Comparison of ENCODE assay signal across 6 cellular contexts in the genomic region with DNA sequence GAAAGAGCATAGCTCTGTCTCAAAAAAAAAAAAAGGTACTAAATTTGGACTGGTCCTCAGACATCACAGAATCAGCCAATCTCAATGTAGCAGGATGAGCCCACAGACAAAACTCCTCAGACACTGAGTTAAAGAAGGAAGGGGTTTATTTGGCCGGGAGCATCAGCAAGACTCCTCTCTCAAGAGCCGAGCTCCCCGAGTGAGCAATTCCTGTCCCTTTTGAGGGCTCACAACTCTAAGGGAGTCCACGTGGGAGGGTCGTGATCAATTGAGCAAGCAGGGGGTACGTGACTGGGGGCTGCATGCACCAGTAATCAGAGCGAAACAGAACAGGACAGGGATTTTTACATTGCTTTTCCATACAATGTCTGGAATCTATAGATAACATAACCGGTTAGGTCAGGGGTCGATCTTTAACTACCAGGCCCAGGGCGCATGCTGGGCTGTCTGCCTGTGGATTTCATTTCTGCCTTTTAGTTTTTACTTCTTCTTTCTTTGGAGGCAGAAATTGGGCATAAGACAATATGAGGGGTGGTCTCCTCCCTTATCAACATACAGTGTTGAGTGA. TPM values are rescaled to one million over a fixed set of nuclear protein-coding genes. Genes with fewer than 3 reads are reported as not detected.
A peak's percentile ranks its signal among the peaks of the same experiment; 100 is the strongest.
DNase-seq lines count a peak whose midpoint lies in the region; ATAC-seq and TF ChIP-seq lines count a peak whose summit lies in the region.
"Not testable (repeated sequence)": the region's sequence is repeated elsewhere in the genome, so short reads cannot be mapped to it uniquely, and the experiment has no call there.

No MANE protein-coding gene starts in this region.

- H2AFZ ChIP-seq in OCI-LY1 (ENCODE audit: low read length) = not testable (repeated sequence)

- peak overlapping the region; percentile 33 for H3K27ac Mint-ChIP-seq in activated T-helper 17 cell treated with anti-CD3 and anti-CD28 coated beads, Interleukin-2, amount 50 U/mL, for 72 hours
- H3K27ac Mint-ChIP-seq in naive B cell = peak overlapping the region; percentile 1 to 91 (median 78)
- H3K27ac Mint-ChIP-seq in stimulated activated effector memory CD8-positive, alpha-beta T cell treated with anti-CD3 and anti-CD28 coated beads, Interleukin-12 subunit alpha, Interleukin-12 subunit beta, amount 100 ng/mL, for 72 hours = peak overlapping the region; percentile 2

- peak; percentile 49 for DNase-seq in OCI-M2 (lab: John Stamatoyannopoulos, UW; ENCODE audit: unreplicated experiment)
- DNase-seq in naive B cell; stimulated activated effector memory CD8-positive, alpha-beta T cell treated with anti-CD3 and anti-CD28 coated beads, Interleukin-12 subunit alpha, Interleukin-12 subunit beta, amount 100 ng/mL, for 72 hours (ENCODE audit: low spot score in 2 of 2): not testable (repeated sequence)

- not testable (repeated sequence) for H4K20me1 ChIP-seq in BLaER1 treated with 17β-estradiol and CSF1 and Interleukin-3, amounts not matched to agents 10 nM and 100 nM; OCI-LY1 (ENCODE audit: insufficient read depth, low read length)

- not testable (repeated sequence) for ATAC-seq in activated T-helper 17 cell treated with anti-CD3 and anti-CD28 coated beads, Interleukin-2, amount 50 U/mL, for 72 hours (replicated peaks); naive B cell (ENCODE audit: low read depth in 2 of 2); stimulated activated effector memory CD8-positive, alpha-beta T cell treated with anti-CD3 and anti-CD28 coated beads, Interleukin-12 subunit alpha, Interleukin-12 subunit beta, amount 100 ng/mL, for 72 hours

- not testable (repeated sequence) for H3F3A ChIP-seq in OCI-LY1 (ENCODE audit: insufficient read depth, low read length)

- H3K27me3 Mint-ChIP-seq in activated T-helper 17 cell treated with anti-CD3 and anti-CD28 coated beads, Interleukin-2, amount 50 U/mL, for 72 hours; naive B cell: not testable (repeated sequence)

- not testable (repeated sequence) for TF ChIP-seq CTCF in OCI-LY1 (IDR thresholded peaks at IDR 0.05; ENCODE audit: low read length)

- not testable (repeated sequence) for H3K9ac ChIP-seq in BLaER1 treated with 17β-estradiol and CSF1 and Interleukin-3, amounts not matched to agents 10 nM and 100 nM; OCI-LY1 (ENCODE audit: low read length)

- H3K4me3 Mint-ChIP-seq in activated T-helper 17 cell treated with anti-CD3 and anti-CD28 coated beads, Interleukin-2, amount 50 U/mL, for 72 hours; stimulated activated effector memory CD8-positive, alpha-beta T cell treated with anti-CD3 and anti-CD28 coated beads, Interleukin-12 subunit alpha, Interleukin-12 subunit beta, amount 100 ng/mL, for 72 hours: not testable (repeated sequence)
- peak overlapping the region in 3 of 8 donors; percentile 25 to 77 (median 45) for H3K4me3 Mint-ChIP-seq in naive B cell

- H3K4me1 ChIP-seq in BLaER1 treated with 17β-estradiol and CSF1 and Interleukin-3, amounts not matched to agents 10 nM and 100 nM = peaks cover 42 to 74% (median 61%) of the 10 kb centered on the region in 10 experiments
- H3K4me1 ChIP-seq in OCI-LY1 (ENCODE audit: insufficient read depth, low read length, severe bottlenecking) = peaks cover 53% of the 10 kb centered on the region

- not testable (repeated sequence) for H3K27ac ChIP-seq in BLaER1 treated with 17β-estradiol and CSF1 and Interleukin-3, amounts not matched to agents 10 nM and 100 nM
- peak overlapping the region; percentile 37 for H3K27ac ChIP-seq in OCI-LY1 (ENCODE audit: low read depth, low read length, poor library complexity, severe bottlenecking)

- H3K4me2 ChIP-seq in BLaER1 treated with 17β-estradiol and CSF1 and Interleukin-3, amounts not matched to agents 10 nM and 100 nM = peak overlapping the region in 6 of 11 experiments; percentile 69 to 94 (median 84); a peak in 7 of 22 replicates
- H3K4me2 ChIP-seq in OCI-LY1 (ENCODE audit: low read length) = not testable (repeated sequence)

- not testable (repeated sequence) for H3K9me2 ChIP-seq in OCI-LY1 (ENCODE audit: low read depth, low read length)

- not testable (repeated sequence) for H3K9me3 Mint-ChIP-seq in activated T-helper 17 cell treated with anti-CD3 and anti-CD28 coated beads, Interleukin-2, amount 50 U/mL, for 72 hours; naive B cell; stimulated activated effector memory CD8-positive, alpha-beta T cell treated with anti-CD3 and anti-CD28 coated beads, Interleukin-12 subunit alpha, Interleukin-12 subunit beta, amount 100 ng/mL, for 72 hours

- not testable (repeated sequence) for H3K36me3 Mint-ChIP-seq in activated T-helper 17 cell treated with anti-CD3 and anti-CD28 coated beads, Interleukin-2, amount 50 U/mL, for 72 hours (ENCODE audit: low read depth); naive B cell; stimulated activated effector memory CD8-positive, alpha-beta T cell treated with anti-CD3 and anti-CD28 coated beads, Interleukin-12 subunit alpha, Interleukin-12 subunit beta, amount 100 ng/mL, for 72 hours

- not testable (repeated sequence) for H3K79me2 ChIP-seq in OCI-LY1 (ENCODE audit: insufficient read depth, low read length)

- H3K4me1 Mint-ChIP-seq in activated T-helper 17 cell treated with anti-CD3 and anti-CD28 coated beads, Interleukin-2, amount 50 U/mL, for 72 hours = peaks cover 17% of the 10 kb centered on the region
- peaks cover 62 to 94% (median 88%) of the 10 kb centered on the region in 3 donors for H3K4me1 Mint-ChIP-seq in naive B cell
- H3K4me1 Mint-ChIP-seq in stimulated activated effector memory CD8-positive, alpha-beta T cell treated with anti-CD3 and anti-CD28 coated beads, Interleukin-12 subunit alpha, Interleukin-12 subunit beta, amount 100 ng/mL, for 72 hours = peaks cover 20% of the 10 kb centered on the region

- not testable (repeated sequence) for H3K4me3 ChIP-seq in BLaER1 treated with 17β-estradiol and CSF1 and Interleukin-3, amounts not matched to agents 10 nM and 100 nM; OCI-LY1 (ENCODE audit: low read depth, low read length, poor library complexity, severe bottlenecking)

- H3K9me3 ChIP-seq in BLaER1 treated with 17β-estradiol and CSF1 and Interleukin-3, amounts not matched to agents 10 nM and 100 nM (replicated peaks in 1 of 11) = peaks cover 0 to 14% (median 5%) of the 10 kb centered on the region in 11 experiments; a peak in 9 of 22 replicates
- not testable (repeated sequence) for H3K9me3 ChIP-seq in OCI-LY1 (ENCODE audit: low read length)

- not testable (repeated sequence) for H3K36me3 ChIP-seq in BLaER1 treated with 17β-estradiol and CSF1 and Interleukin-3, amounts not matched to agents 10 nM and 100 nM; OCI-LY1 (ENCODE audit: insufficient read depth, low read length)

- not testable (repeated sequence) for H3K27me3 ChIP-seq in BLaER1 treated with 17β-estradiol and CSF1 and Interleukin-3, amounts not matched to agents 10 nM and 100 nM; OCI-LY1 (ENCODE audit: insufficient read depth, low read length)

RNA-seq across cellular contexts. Expression of a gene that starts 12.6 kb away (rescaled TPM):
- total RNA-seq in activated T-helper 17 cell treated with anti-CD3 and anti-CD28 coated beads, Interleukin-2, amount 50 U/mL, for 72 hours = 10 to 100 TPM; 32.2 to 41.1 TPM
- polyA plus RNA-seq in naive B cell (ENCODE audit: low read depth in 6 of 6) = 10 to 100 TPM; 37.6 to 74.5 (median 53.4) TPM

RNA-seq across cellular contexts. Expression of a gene that starts 16.5 kb away (rescaled TPM):
- 10 to 100 TPM; 27.4 to 40.1 TPM for total RNA-seq in activated T-helper 17 cell treated with anti-CD3 and anti-CD28 coated beads, Interleukin-2, amount 50 U/mL, for 72 hours
- polyA plus RNA-seq in naive B cell (ENCODE audit: low read depth in 6 of 6) = 100 to 1,000 TPM in 3 of 6 donors, 10 to 100 TPM in 3; 76.4 to 143 (median 98.1) TPM

Comparison
In these comparisons a context has a peak if more than half of its experiments do, and no peak if none do; other contexts are left out.
1. H3K27ac Mint-ChIP-seq: peak in every context shown above with its lines; median percentile 78 in naive B cell; 33 in activated T-helper 17 cell treated with anti-CD3 and anti-CD28 coated beads, Interleukin-2, amount 50 U/mL, for 72 hours; 2 in stimulated activated effector memory CD8-positive, alpha-beta T cell treated with anti-CD3 and anti-CD28 coated beads, Interleukin-12 subunit alpha, Interleukin-12 subunit beta, amount 100 ng/mL, for 72 hours.